Comparison of ENCODE assay signal across 8 cellular contexts in the genomic region with DNA sequence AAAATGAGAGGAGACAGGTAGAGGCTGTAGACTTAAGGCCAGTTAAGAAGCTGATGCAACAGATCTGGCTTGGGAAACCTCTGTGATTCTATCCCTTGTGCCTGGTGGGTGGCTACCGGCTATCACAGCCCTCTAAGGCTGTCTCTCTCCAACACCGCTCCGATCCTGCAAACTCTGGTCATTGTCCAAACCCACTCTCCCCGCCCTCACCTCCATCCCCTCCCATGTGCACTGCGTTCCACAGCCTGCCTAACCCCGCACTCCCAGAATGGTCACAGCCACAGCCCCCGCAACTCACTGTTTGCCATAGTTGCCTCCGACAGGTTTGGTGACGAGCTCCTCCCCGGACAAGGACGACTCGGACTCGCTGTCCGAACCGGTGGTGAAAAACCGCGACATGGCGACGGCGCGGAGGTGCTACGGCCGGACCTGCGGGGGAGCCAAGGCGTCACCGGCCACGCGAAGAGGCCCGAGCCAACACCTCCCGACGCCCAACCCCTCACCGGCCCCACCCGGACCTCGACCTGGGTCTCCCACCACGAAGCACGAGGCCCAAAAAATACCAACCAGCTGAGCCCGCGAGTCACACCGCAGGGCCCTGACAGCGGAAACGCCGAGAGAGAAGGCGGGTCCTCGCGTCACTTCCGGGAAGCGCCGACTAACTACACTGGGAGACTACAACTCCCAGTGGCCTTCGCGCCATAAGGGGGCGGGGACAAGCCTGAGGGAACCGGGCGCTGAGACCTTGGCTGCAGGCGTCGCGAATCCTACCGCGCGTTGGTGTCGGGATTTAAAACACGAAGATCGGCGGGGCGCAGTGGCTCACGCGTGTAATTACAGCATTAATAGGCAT. TPM values are rescaled to one million over a fixed set of nuclear protein-coding genes. Genes with fewer than 3 reads are reported as not detected.
DNase-seq lines count a peak whose midpoint lies in the region; ATAC-seq and TF ChIP-seq lines count a peak whose summit lies in the region.
"Not testable (repeated sequence)": the region's sequence is repeated elsewhere in the genome, so short reads cannot be mapped to it uniquely, and the experiment has no call there.

A gene with protein sequence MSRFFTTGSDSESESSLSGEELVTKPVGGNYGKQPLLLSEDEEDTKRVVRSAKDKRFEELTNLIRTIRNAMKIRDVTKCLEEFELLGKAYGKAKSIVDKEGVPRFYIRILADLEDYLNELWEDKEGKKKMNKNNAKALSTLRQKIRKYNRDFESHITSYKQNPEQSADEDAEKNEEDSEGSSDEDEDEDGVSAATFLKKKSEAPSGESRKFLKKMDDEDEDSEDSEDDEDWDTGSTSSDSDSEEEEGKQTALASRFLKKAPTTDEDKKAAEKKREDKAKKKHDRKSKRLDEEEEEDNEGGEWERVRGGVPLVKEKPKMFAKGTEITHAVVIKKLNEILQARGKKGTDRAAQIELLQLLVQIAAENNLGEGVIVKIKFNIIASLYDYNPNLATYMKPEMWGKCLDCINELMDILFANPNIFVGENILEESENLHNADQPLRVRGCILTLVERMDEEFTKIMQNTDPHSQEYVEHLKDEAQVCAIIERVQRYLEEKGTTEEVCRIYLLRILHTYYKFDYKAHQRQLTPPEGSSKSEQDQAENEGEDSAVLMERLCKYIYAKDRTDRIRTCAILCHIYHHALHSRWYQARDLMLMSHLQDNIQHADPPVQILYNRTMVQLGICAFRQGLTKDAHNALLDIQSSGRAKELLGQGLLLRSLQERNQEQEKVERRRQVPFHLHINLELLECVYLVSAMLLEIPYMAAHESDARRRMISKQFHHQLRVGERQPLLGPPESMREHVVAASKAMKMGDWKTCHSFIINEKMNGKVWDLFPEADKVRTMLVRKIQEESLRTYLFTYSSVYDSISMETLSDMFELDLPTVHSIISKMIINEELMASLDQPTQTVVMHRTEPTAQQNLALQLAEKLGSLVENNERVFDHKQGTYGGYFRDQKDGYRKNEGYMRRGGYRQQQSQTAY (minus strand): TSS at position 622 of the 853 bp plus-strand sequence. CDS start 223 bp downstream, at position 399.

- TF ChIP-seq POLR2A in Peyer's patch (IDR thresholded peaks at IDR 0.05); adrenal gland (IDR thresholded peaks at IDR 0.05); gastroesophageal sphincter (IDR thresholded peaks at IDR 0.05); testis (IDR thresholded peaks at IDR 0.05): not testable (repeated sequence)

- TF ChIP-seq CTCF in GM12864 (IDR thresholded peaks at IDR 0.05; ENCODE audit: low read depth, low read length, missing control alignments); Peyer's patch (IDR thresholded peaks at IDR 0.05); adrenal gland (IDR thresholded peaks at IDR 0.05); gastroesophageal sphincter (IDR thresholded peaks at IDR 0.05); testis (IDR thresholded peaks at IDR 0.05): not testable (repeated sequence)

- H3K4me3 ChIP-seq in GM12864 (ENCODE audit: low read depth, low read length) (peak within 1 kb of the TSS; percentile 51), Peyer's patch (peak within 1 kb of the TSS in 2 of 4 donors; percentile 22 to 29), gastroesophageal sphincter (peak within 1 kb of the TSS in 1 of 2 donors; percentile 32)
- not testable (repeated sequence) for H3K4me3 ChIP-seq in adrenal gland; naive thymus-derived CD4-positive, alpha-beta T cell (ENCODE audit: low read length); testis

- not testable (repeated sequence) for H3K36me3 Mint-ChIP-seq in naive thymus-derived CD4-positive, alpha-beta T cell

- intact Hi-C loops in adrenal gland (cut with DNase I); naive thymus-derived CD4-positive, alpha-beta T cell (cut with micrococcal nuclease); testis (cut with DNase I; ENCODE audit: low total_unique reads): not testable (repeated sequence)

- not testable (repeated sequence) for DNase-seq in GM12864 (ENCODE audit: low read depth); Peyer's patch; adrenal gland; naive thymus-derived CD4-positive, alpha-beta T cell; testis

- H3K27me3 ChIP-seq in Peyer's patch; adrenal gland; gastroesophageal sphincter; naive thymus-derived CD4-positive, alpha-beta T cell (ENCODE audit: control insufficient read depth in 2 of 2, insufficient read depth in 2 of 2, low read length in 2 of 2); testis: not testable (repeated sequence)

- not testable (repeated sequence) for H3K4me1 Mint-ChIP-seq in naive thymus-derived CD4-positive, alpha-beta T cell

- H3K4me3 Mint-ChIP-seq in naive thymus-derived CD4-positive, alpha-beta T cell, result peak within 1 kb of the TSS in 6 of 10 donors; percentile 57 to 82 (median 72)

- peak within 1 kb of the TSS in 1 of 9 donors; percentile 66 for H3K27ac Mint-ChIP-seq in naive thymus-derived CD4-positive, alpha-beta T cell

- not testable (repeated sequence) for H3K27me3 Mint-ChIP-seq in naive thymus-derived CD4-positive, alpha-beta T cell

- not testable (repeated sequence) for H3K4me1 ChIP-seq in Peyer's patch; adrenal gland (replicated peaks in 1 of 2); gastroesophageal sphincter; naive thymus-derived CD4-positive, alpha-beta T cell (ENCODE audit: control insufficient read depth in 2 of 2, insufficient read depth in 2 of 2, low read length in 2 of 2); testis

- TF ChIP-seq EP300 in gastroesophageal sphincter (IDR thresholded peaks at IDR 0.05), result not testable (repeated sequence)

- CTCF ChIA-PET in naive thymus-derived CD4-positive, alpha-beta T cell (lab: Charles Lee), result not testable (repeated sequence)

- not testable (repeated sequence) for H3K9me3 ChIP-seq in Peyer's patch; adrenal gland (replicated peaks in 1 of 3); gastroesophageal sphincter; naive thymus-derived CD4-positive, alpha-beta T cell (ENCODE audit: control insufficient read depth in 2 of 3, low read length in 3 of 3); testis

- POLR2A ChIA-PET in naive thymus-derived CD4-positive, alpha-beta T cell (lab: Charles Lee), result not testable (repeated sequence)

- no CpG with 5 or more reads among the region's 66 CpGs for WGBS in adrenal gland, 4 donors
- no CpG with 5 or more reads among the region's 66 CpGs for WGBS in gastroesophageal sphincter (ENCODE audit: low coverage in 1 of 2), 2 donors
- WGBS in testis, 2 donors, result no CpG with 5 or more reads among the region's 66 CpGs

- ATAC-seq in GM21526 (IDR thresholded peaks at IDR 0.05; ENCODE audit: low FRiP score, unreplicated experiment), result peak; percentile 90
- ATAC-seq in HG03108 (IDR thresholded peaks at IDR 0.05; ENCODE audit: unreplicated experiment), result peak; percentile 99
- ATAC-seq in gastroesophageal sphincter, result peak; percentile 100
- peak; percentile 100 for ATAC-seq in naive thymus-derived CD4-positive, alpha-beta T cell

- not testable (repeated sequence) for H3K27ac ChIP-seq in Peyer's patch, adrenal gland, gastroesophageal sphincter, testis
- peak within 1 kb of the TSS; percentile 35 for H3K27ac ChIP-seq in naive thymus-derived CD4-positive, alpha-beta T cell (ENCODE audit: low read depth, low read length)

- not testable (repeated sequence) for H3K9me3 Mint-ChIP-seq in naive thymus-derived CD4-positive, alpha-beta T cell

- H3K36me3 ChIP-seq in Peyer's patch; adrenal gland (replicated peaks in 1 of 2); gastroesophageal sphincter; naive thymus-derived CD4-positive, alpha-beta T cell (ENCODE audit: control insufficient read depth in 2 of 3, insufficient read depth in 3 of 3, low read length in 3 of 3); testis (ENCODE audit: low read depth, missing control alignments): not testable (repeated sequence)

RNA-seq across cellular contexts. Expression of the gene that starts here (rescaled TPM):
- total RNA-seq in Peyer's patch (100 to 1,000 TPM; 146 to 217 (median 216) TPM), adrenal gland (100 to 1,000 TPM in 3 of 8 donors, 10 to 100 TPM in 5; 32.4 to 313 (median 85.6) TPM), gastroesophageal sphincter (100 to 1,000 TPM in 3 of 4 donors, 10 to 100 TPM in 1; 96.5 to 180 (median 105) TPM), testis (100 to 1,000 TPM; 279 to 324 TPM)
- polyA plus RNA-seq in adrenal gland (10 to 100 TPM; 47.2 to 79.0 (median 59.2) TPM), testis (ENCODE audit: insufficient read depth, low read depth, low replicate concordance) (59.6 TPM)
- 10 to 100 TPM; 14.4 to 78.4 (median 23.3) TPM for total RNA-seq in naive thymus-derived CD4-positive, alpha-beta T cell
- 10 to 100 TPM; 37.0 to 38.2 TPM for polyA plus RNA-seq in naive thymus-derived CD4-positive, alpha-beta T cell
